14 cellular contexts compared by ENCODE assay signal in the genomic region with DNA sequence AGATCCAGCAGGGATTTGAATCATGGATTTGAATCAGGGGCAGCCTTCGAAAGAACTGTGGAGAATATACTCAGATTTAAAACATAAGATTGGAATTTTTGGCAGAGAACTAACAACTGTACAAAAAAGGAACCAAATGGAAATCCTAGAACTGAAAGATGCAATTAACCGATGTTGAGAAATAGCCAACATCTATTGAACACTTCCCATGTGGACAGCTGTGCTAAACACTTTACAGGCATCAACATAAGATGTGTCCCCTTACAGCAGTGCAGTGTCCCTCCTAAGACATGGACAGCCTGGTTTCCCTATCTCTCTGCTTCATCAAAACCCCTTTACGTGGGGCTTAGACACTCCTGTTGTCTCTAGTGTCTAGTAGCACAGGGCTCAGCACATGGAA. TPM values are rescaled to one million over a fixed set of nuclear protein-coding genes. Genes with fewer than 3 reads are reported as not detected.
DNase-seq lines count a peak whose midpoint lies in the region; ATAC-seq, FAIRE-seq and TF ChIP-seq lines count a peak whose summit lies in the region.
"Had no signal": no experiment of that assay in that cellular context is flagged by ENCODE, and none has a peak within 500 bp of the region (broad histone marks: within the 10 kb centered on the region; RNA-seq: fewer than 3 reads in every experiment).

No MANE protein-coding gene starts in this region.

- intact Hi-C loops in HepG2 (cut with micrococcal nuclease; ENCODE audit: unreplicated experiment) (no loop called here), testis (cut with DNase I; ENCODE audit: low total_unique reads) (no loop called here)
- intact Hi-C loops in dendritic cell treated with granulocyte-macrophage colony-stimulating factor and Interleukin-4, amounts not matched to agents 40 ng/mL and 50 ng/mL, for 4 days (cut with micrococcal nuclease) = no loop called here

- no peak overlapping the region for H2AFZ ChIP-seq in HepG2 (ENCODE audit: low read length)

- POLR2A ChIA-PET in HepG2 (lab: Yijun Ruan, JAX) = interaction anchor here (1.3 to 4.4 kb wide), 2 partner anchors 34 to 43 kb away, joined by 4 to 45 read pairs; no protein-coding TSS in a partner anchor

- TF ChIP-seq CTCF in liver (IDR thresholded peaks at IDR 0.05; ENCODE audit: low read depth, low read length, missing input control) = no peak
- TF ChIP-seq CTCF in HepG2 (CRISPR knock-in tag; IDR thresholded peaks at IDR 0.05) = no peak
- TF ChIP-seq CTCF in testis (IDR thresholded peaks at IDR 0.05) = no peak

- H3K27ac ChIP-seq in liver (ENCODE audit: low read depth in 1 of 2, low read length in 2 of 2) = peak overlapping the region; percentile 2 to 34
- no peak overlapping the region for H3K27ac ChIP-seq in HepG2 (ENCODE audit: extremely low read length, insufficient read depth, low read length)
- no peak overlapping the region for H3K27ac ChIP-seq in testis

- H3K27me3 ChIP-seq in liver (ENCODE audit: control insufficient read depth in 4 of 4, insufficient read depth in 4 of 4, low read length in 3 of 4) (no peaks in the 10 kb centered on the region), HepG2 (ENCODE audit: control insufficient read depth in 1 of 2, insufficient read depth in 2 of 2, low read length in 2 of 2) (peaks cover 0 to 9% of the 10 kb centered on the region in 2 experiments; a peak in 2 of 5 replicates), testis (no peaks in the 10 kb centered on the region)

- peaks cover 15% of the 10 kb centered on the region for H3K79me2 ChIP-seq in HepG2 (ENCODE audit: insufficient read depth, low read length)

- peaks cover 86% of the 10 kb centered on the region for H3K4me1 Mint-ChIP-seq in dendritic cell treated with granulocyte-macrophage colony-stimulating factor and Interleukin-4, amounts not matched to agents 40 ng/mL and 50 ng/mL, for 4 days (ENCODE audit: low read depth)

- WGBS in liver = 87% methylated on average over 3 of the region's 3 CpGs
- 83% methylated on average over 3 of the region's 3 CpGs for WGBS in HepG2 (ENCODE audit: low lambda C conversion rate)
- WGBS in testis, 2 donors = 82 to 86% methylated on average over 3 of the region's 3 CpGs

- H3K4me1 ChIP-seq in liver (ENCODE audit: control insufficient read depth in 4 of 4, insufficient read depth in 4 of 4, low read length in 3 of 4) (peaks cover 4 to 34% (median 6%) of the 10 kb centered on the region in 4 donors), HepG2 (ENCODE audit: insufficient read depth, low read length) (peaks cover 74% of the 10 kb centered on the region), testis (no peaks in the 10 kb centered on the region)

- no TSS peak for BruUV-seq in HepG2 (replicated peaks; lab: Mats Ljungman, UMichigan)

- TF ChIP-seq RAD21 in liver (IDR thresholded peaks at IDR 0.05) (no peak), HepG2 (CRISPR knock-in tag; IDR thresholded peaks at IDR 0.05) (no peak)

- H3K4me3 ChIP-seq in liver (ENCODE audit: low read depth in 1 of 3, low read length in 3 of 3) (no peak overlapping the region), HepG2 (replicated peaks in 1 of 3; ENCODE audit: insufficient read depth in 1 of 3, low read depth in 2 of 3, low read length in 3 of 3) (no peak overlapping the region), testis (no peak overlapping the region)

- H3K36me3 ChIP-seq in liver (ENCODE audit: control insufficient read depth in 4 of 4, insufficient read depth in 3 of 4, low read depth in 1 of 4, low read length in 3 of 4) = no peaks in the 10 kb centered on the region
- no peaks in the 10 kb centered on the region; a peak in 1 of 5 replicates for H3K36me3 ChIP-seq in HepG2 (replicated peaks in 1 of 2; ENCODE audit: control insufficient read depth in 1 of 2, insufficient read depth in 2 of 2, low read length in 2 of 2)
- H3K36me3 ChIP-seq in testis (ENCODE audit: low read depth, missing control alignments) = no peaks in the 10 kb centered on the region

- TF ChIP-seq POLR2A in HepG2 (IDR thresholded peaks at IDR 0.05; ENCODE audit: insufficient read depth in 1 of 2, low read depth in 2 of 2, low read length in 2 of 2) (no peak), testis (IDR thresholded peaks at IDR 0.05) (no peak)

- no peak for DNase-seq in HepG2 (ENCODE audit: low spot score)
- DNase-seq in MV-4-11 (lab: John Stamatoyannopoulos, UW) = peak; percentile 72
- no peak for DNase-seq in central memory CD4-positive, alpha-beta T cell
- DNase-seq in testis = no peak
- no peak for DNase-seq in HK-2 (ENCODE audit: unreplicated experiment)
- no peak for DNase-seq in G401 (ENCODE audit: low spot score)
- DNase-seq: activated CD4-positive, alpha-beta memory T cell treated with anti-CD3 and anti-CD28 coated beads, Interleukin-2, amount 10 ng/mL, durations not matched to agents 7 days and 5 days; Caco-2; NCI-H187 had no signal

- no peak for ATAC-seq in HepG2

- H3K9me3 ChIP-seq in liver (ENCODE audit: control insufficient read depth in 4 of 4, low read length in 3 of 4) = no peaks in the 10 kb centered on the region
- H3K9me3 ChIP-seq in HepG2 (ENCODE audit: low read length) = no peaks in the 10 kb centered on the region
- no peaks in the 10 kb centered on the region for H3K9me3 ChIP-seq in testis
- H3K9me3 ChIP-seq: Caco-2 had no signal

- H3K9ac ChIP-seq in liver (ENCODE audit: low read depth in 1 of 2, low read length in 2 of 2) (no peak overlapping the region), HepG2 (ENCODE audit: insufficient read depth, low read depth, low read length) (no peak overlapping the region)

- CTCF ChIA-PET in HepG2 (lab: Yijun Ruan, JAX; ENCODE audit: low intra/inter-chr PET ratio, low total read pairs) = no interaction called here

- TF ChIP-seq EP300 in HepG2 (IDR thresholded peaks at IDR 0.05; ENCODE audit: low read depth in 2 of 2, low read length in 2 of 2) = no peak
- no peak for TF ChIP-seq EP300 in HepG2 (CRISPR knock-in tag; IDR thresholded peaks at IDR 0.05; ENCODE audit: borderline replicate concordance)

- peak overlapping the region; percentile 53 for H3K4me3 Mint-ChIP-seq in dendritic cell treated with granulocyte-macrophage colony-stimulating factor and Interleukin-4, amounts not matched to agents 40 ng/mL and 50 ng/mL, for 4 days
- H3K4me3 Mint-ChIP-seq: activated CD4-positive, alpha-beta memory T cell treated with anti-CD3 and anti-CD28 coated beads, Interleukin-2, amount 10 ng/mL, durations not matched to agents 7 days and 5 days; mesothelial cell of epicardium had no signal

- H3K36me3 Mint-ChIP-seq in dendritic cell treated with granulocyte-macrophage colony-stimulating factor and Interleukin-4, amounts not matched to agents 40 ng/mL and 50 ng/mL, for 4 days (ENCODE audit: low read depth) = peaks cover 21% of the 10 kb centered on the region
- H3K36me3 Mint-ChIP-seq: mesothelial cell of epicardium had no signal

- FAIRE-seq in HepG2 (lab: Jason Lieb, UNC) = no peak
- FAIRE-seq: astrocyte had no signal

- H3K27me3 Mint-ChIP-seq in dendritic cell treated with granulocyte-macrophage colony-stimulating factor and Interleukin-4, amounts not matched to agents 40 ng/mL and 50 ng/mL, for 4 days = no peaks in the 10 kb centered on the region
- H3K27me3 Mint-ChIP-seq: activated CD4-positive, alpha-beta memory T cell treated with anti-CD3 and anti-CD28 coated beads, Interleukin-2, amount 10 ng/mL, durations not matched to agents 7 days and 5 days had no signal

- H3K9me3 Mint-ChIP-seq in dendritic cell treated with granulocyte-macrophage colony-stimulating factor and Interleukin-4, amounts not matched to agents 40 ng/mL and 50 ng/mL, for 4 days = peaks cover 8% of the 10 kb centered on the region
- H3K9me3 Mint-ChIP-seq: activated CD4-positive, alpha-beta memory T cell treated with anti-CD3 and anti-CD28 coated beads, Interleukin-2, amount 10 ng/mL, durations not matched to agents 7 days and 5 days; mesothelial cell of epicardium had no signal

- in situ Hi-C loops in HepG2 (cut with HindIII; ENCODE audit: extremely low pct_ligation_motif_present, low pct_unique_long_range_greater_than_20kb) = no loop called here
- in situ Hi-C loops in G401 (cut with HindIII; ENCODE audit: low sequenced_read_pairs) = no loop called here

- no peaks in the 10 kb centered on the region for H4K20me1 ChIP-seq in HepG2 (ENCODE audit: insufficient read depth, low read length)

- peak overlapping the region; percentile 90 for H3K27ac Mint-ChIP-seq in dendritic cell treated with granulocyte-macrophage colony-stimulating factor and Interleukin-4, amounts not matched to agents 40 ng/mL and 50 ng/mL, for 4 days
- H3K27ac Mint-ChIP-seq: activated CD4-positive, alpha-beta memory T cell treated with anti-CD3 and anti-CD28 coated beads, Interleukin-2, amount 10 ng/mL, durations not matched to agents 7 days and 5 days; mesothelial cell of epicardium had no signal

- no peak overlapping the region for H3K4me2 ChIP-seq in HepG2 (ENCODE audit: low read depth, low read length)

RNA-seq across cellular contexts. Expression of a gene that starts 3.7 kb away (rescaled TPM):
- 10 to 100 TPM in 1 of 2 donors, 1 to 10 TPM in 1; 3.9 to 23.1 TPM for total RNA-seq in liver
- 100 to 1,000 TPM in 1 of 2 donors, 10 to 100 TPM in 1; 28.5 to 121 TPM for polyA plus RNA-seq in liver
- 21.1 and 21.2 TPM in 2 replicates for total RNA-seq in HepG2 (2016; rRNA removed; fragmentation: Illumina TruSeq; extraction: Trizol)
- total RNA-seq in HepG2 (2016; cell fraction: cytosol; rRNA removed; fragmentation: Illumina TruSeq; extraction: Trizol; ENCODE audit: low read depth) = 6.3 and 8.3 TPM in 2 replicates
- total RNA-seq in HepG2 (2016; cell fraction: insoluble cytoplasmic fraction; rRNA removed; fragmentation: Illumina TruSeq; extraction: Trizol) = 21.0 and 24.7 TPM in 2 replicates
- total RNA-seq in HepG2 (2016; cell fraction: membrane; rRNA removed; fragmentation: Illumina TruSeq; extraction: Trizol) = 18.1 and 19.8 TPM in 2 replicates
- 16.3 and 16.9 TPM in 2 replicates for total RNA-seq in HepG2 (2016; cell fraction: nucleus; rRNA removed; fragmentation: Illumina TruSeq; extraction: Trizol)
- 101 and 142 TPM in 2 replicates for polyA plus RNA-seq in HepG2 (2011; rRNA removed)
- polyA plus RNA-seq in HepG2 (2011; cell fraction: cytosol; rRNA removed) = 92.3 and 115 TPM in 2 replicates
- polyA plus RNA-seq in HepG2 (2011; cell fraction: nucleus; rRNA removed) = 29.8 and 45.4 TPM in 2 replicates
- polyA plus RNA-seq in HepG2 (2012) = 96.1 and 98.3 TPM in 2 replicates
- 12.2 and 14.7 TPM in 2 replicates for polyA plus RNA-seq in HepG2 (2016; cell fraction: cytosol; fragmentation: Illumina TruSeq; extraction: Trizol; ENCODE audit: low read depth)
- polyA plus RNA-seq in HepG2 (2016; cell fraction: insoluble cytoplasmic fraction; fragmentation: Illumina TruSeq; extraction: Trizol; ENCODE audit: low read depth) = 46.6 and 48.4 TPM in 2 replicates
- 32.1 and 33.8 TPM in 2 replicates for polyA plus RNA-seq in HepG2 (2016; cell fraction: membrane; fragmentation: Illumina TruSeq; extraction: Trizol; ENCODE audit: low read depth)
- polyA plus RNA-seq in HepG2 (2016; cell fraction: nucleus; fragmentation: Illumina TruSeq; extraction: Trizol; ENCODE audit: insufficient read depth, low read depth) = 23.4 and 24.9 TPM in 2 replicates
- polyA minus RNA-seq in HepG2 (2011; rRNA and poly(A)+ RNA removed; ENCODE audit: low replicate concordance) = 0.42 and 94.0 TPM in 2 replicates
- polyA minus RNA-seq in HepG2 (2011; cell fraction: cytosol; rRNA and poly(A)+ RNA removed) = 35.5 and 37.1 TPM in 2 replicates
- 29.4 and 42.8 TPM in 2 replicates for polyA minus RNA-seq in HepG2 (2011; cell fraction: nucleus; rRNA and poly(A)+ RNA removed)
- total RNA-seq in testis = 1 to 10 TPM; 3.2 to 5.6 TPM
- polyA plus RNA-seq in testis (ENCODE audit: insufficient read depth, low read depth, low replicate concordance) = 18.4 TPM
- total RNA-seq in G401 (2014; rRNA removed; shearing (Covaris generic)) = not detected in 2 replicates
- total RNA-seq: astrocyte, Caco-2, mesothelial cell of epicardium, NCI-H460 had no signal

RNA-seq across cellular contexts. Expression of a gene that starts 50.0 kb away (rescaled TPM):
- total RNA-seq in liver (10 to 100 TPM; 38.1 to 83.2 TPM), HepG2 (2016; rRNA removed; fragmentation: Illumina TruSeq; extraction: Trizol) (8.6 and 9.4 TPM in 2 replicates), testis (10 to 100 TPM; 18.7 to 35.9 TPM)
- polyA plus RNA-seq in liver (10 to 100 TPM; 16.4 to 30.8 TPM), HepG2 (2011; rRNA removed) (5.8 and 9.1 TPM in 2 replicates), testis (ENCODE audit: insufficient read depth, low read depth, low replicate concordance) (22.8 TPM)
- 1.8 and 2.1 TPM in 2 replicates for total RNA-seq in HepG2 (2016; cell fraction: cytosol; rRNA removed; fragmentation: Illumina TruSeq; extraction: Trizol; ENCODE audit: low read depth)
- 6.4 and 9.6 TPM in 2 replicates for total RNA-seq in HepG2 (2016; cell fraction: insoluble cytoplasmic fraction; rRNA removed; fragmentation: Illumina TruSeq; extraction: Trizol)
- total RNA-seq in HepG2 (2016; cell fraction: membrane; rRNA removed; fragmentation: Illumina TruSeq; extraction: Trizol) = 4.3 and 5.2 TPM in 2 replicates
- 10.2 and 10.4 TPM in 2 replicates for total RNA-seq in HepG2 (2016; cell fraction: nucleus; rRNA removed; fragmentation: Illumina TruSeq; extraction: Trizol)
- polyA plus RNA-seq in HepG2 (2011; cell fraction: cytosol; rRNA removed) = 4.3 and 4.7 TPM in 2 replicates
- 34.6 and 36.0 TPM in 2 replicates for polyA plus RNA-seq in HepG2 (2011; cell fraction: nucleus; rRNA removed)
- polyA plus RNA-seq in HepG2 (2012) = 9.7 and 12.9 TPM in 2 replicates
- 1.3 TPM in 2 replicates for polyA plus RNA-seq in HepG2 (2016; cell fraction: cytosol; fragmentation: Illumina TruSeq; extraction: Trizol; ENCODE audit: low read depth)
- polyA plus RNA-seq in HepG2 (2016; cell fraction: insoluble cytoplasmic fraction; fragmentation: Illumina TruSeq; extraction: Trizol; ENCODE audit: low read depth) = 4.3 and 6.8 TPM in 2 replicates
- 3.3 TPM in 2 replicates for polyA plus RNA-seq in HepG2 (2016; cell fraction: membrane; fragmentation: Illumina TruSeq; extraction: Trizol; ENCODE audit: low read depth)
- polyA plus RNA-seq in HepG2 (2016; cell fraction: nucleus; fragmentation: Illumina TruSeq; extraction: Trizol; ENCODE audit: insufficient read depth, low read depth) = 14.7 and 15.0 TPM in 2 replicates
- polyA minus RNA-seq in HepG2 (2011; rRNA and poly(A)+ RNA removed; ENCODE audit: low replicate concordance) = 3.6 and 13.9 TPM in 2 replicates
- polyA minus RNA-seq in HepG2 (2011; cell fraction: cytosol; rRNA and poly(A)+ RNA removed) = 5.2 and 5.3 TPM in 2 replicates
- 11.6 and 16.2 TPM in 2 replicates for polyA minus RNA-seq in HepG2 (2011; cell fraction: nucleus; rRNA and poly(A)+ RNA removed)
- 0.25 TPM in 1 of 2 replicates, not detected in the other for total RNA-seq in G401 (2014; rRNA removed; shearing (Covaris generic))

RNA-seq across cellular contexts. Expression of a gene that starts 56.0 kb away (rescaled TPM):
- not detected for total RNA-seq in liver
- polyA plus RNA-seq in liver = not detected
- total RNA-seq in HepG2 (2016; rRNA removed; fragmentation: Illumina TruSeq; extraction: Trizol) = not detected in 2 replicates
- not detected in 2 replicates for total RNA-seq in HepG2 (2016; cell fraction: cytosol; rRNA removed; fragmentation: Illumina TruSeq; extraction: Trizol; ENCODE audit: low read depth)
- total RNA-seq in HepG2 (2016; cell fraction: insoluble cytoplasmic fraction; rRNA removed; fragmentation: Illumina TruSeq; extraction: Trizol) = not detected in 2 replicates
- total RNA-seq in HepG2 (2016; cell fraction: membrane; rRNA removed; fragmentation: Illumina TruSeq; extraction: Trizol) = not detected in 2 replicates
- total RNA-seq in HepG2 (2016; cell fraction: nucleus; rRNA removed; fragmentation: Illumina TruSeq; extraction: Trizol) = not detected in 2 replicates
- polyA plus RNA-seq in HepG2 (2011; rRNA removed) = not detected in 2 replicates
- not detected in 2 replicates for polyA plus RNA-seq in HepG2 (2011; cell fraction: cytosol; rRNA removed)
- polyA plus RNA-seq in HepG2 (2011; cell fraction: nucleus; rRNA removed) = not detected in 2 replicates
- polyA plus RNA-seq in HepG2 (2012) = not detected in 2 replicates
- not detected in 2 replicates for polyA plus RNA-seq in HepG2 (2016; cell fraction: cytosol; fragmentation: Illumina TruSeq; extraction: Trizol; ENCODE audit: low read depth)
- not detected in 2 replicates for polyA plus RNA-seq in HepG2 (2016; cell fraction: insoluble cytoplasmic fraction; fragmentation: Illumina TruSeq; extraction: Trizol; ENCODE audit: low read depth)
- not detected in 2 replicates for polyA plus RNA-seq in HepG2 (2016; cell fraction: membrane; fragmentation: Illumina TruSeq; extraction: Trizol; ENCODE audit: low read depth)
- polyA plus RNA-seq in HepG2 (2016; cell fraction: nucleus; fragmentation: Illumina TruSeq; extraction: Trizol; ENCODE audit: insufficient read depth, low read depth) = not detected in 2 replicates
- polyA minus RNA-seq in HepG2 (2011; rRNA and poly(A)+ RNA removed; ENCODE audit: low replicate concordance) = not detected in 2 replicates
- not detected in 2 replicates for polyA minus RNA-seq in HepG2 (2011; cell fraction: cytosol; rRNA and poly(A)+ RNA removed)
- polyA minus RNA-seq in HepG2 (2011; cell fraction: nucleus; rRNA and poly(A)+ RNA removed) = not detected in 2 replicates
- under 1 TPM in 1 of 2 donors, not detected in 1; 0.68 TPM for total RNA-seq in testis
- not detected for polyA plus RNA-seq in testis (ENCODE audit: insufficient read depth, low read depth, low replicate concordance)
- total RNA-seq in G401 (2014; rRNA removed; shearing (Covaris generic)) = not detected in 2 replicates
- total RNA-seq: activated CD4-positive, alpha-beta memory T cell treated with anti-CD3 and anti-CD28 coated beads, Interleukin-2, amount 10 ng/mL, durations not matched to agents 7 days and 5 days; astrocyte; Caco-2; mesothelial cell of epicardium; NCI-H460 had no signal

Comparison
In these comparisons a context has a peak if more than half of its experiments do, and no peak if none do; other contexts are left out.
1. H3K27ac ChIP-seq: peak in liver (2 of 2); none in HepG2 (single experiment) and testis (0 of 2).